In genomic region chr6:43702522-43703440, GRCh38 we compare ENCODE assay signal across 9 cellular contexts. TPM values are rescaled to one million over a fixed set of nuclear protein-coding genes. Genes with fewer than 3 reads are reported as not detected.
DNase-seq lines count a peak whose midpoint lies in the region; ATAC-seq, FAIRE-seq and TF ChIP-seq lines count a peak whose summit lies in the region.
"Had no signal": no experiment of that assay in that cellular context is flagged by ENCODE, and none has a peak within 500 bp of the region (broad histone marks: within the 10 kb centered on the region; RNA-seq: fewer than 3 reads in every experiment).

No MANE protein-coding gene starts in this region.

- peak overlapping the region; percentile 90 for H3K27ac Mint-ChIP-seq in endodermal cell
- H3K27ac Mint-ChIP-seq: stimulated activated naive CD8-positive, alpha-beta T cell treated with anti-CD3 and anti-CD28 coated beads, Interleukin-15, Interleukin-2, amounts not matched to agents 100 ng/mL and 50 ng/mL, for 24 hours had no signal

- H3K4me1 Mint-ChIP-seq in endodermal cell, result peaks cover 72% of the 10 kb centered on the region

- no peak overlapping the region for H3K9ac ChIP-seq in endodermal cell (ENCODE audit: extremely low read depth, low read length, poor library complexity, severe bottlenecking)

- FAIRE-seq in RCC 7860 (lab: Jason Lieb, UNC), result no peak

- H3K9me3 ChIP-seq in endodermal cell (ENCODE audit: control insufficient read depth, low read length) (no peaks in the 10 kb centered on the region), thoracic aorta (no peaks in the 10 kb centered on the region)

- peak overlapping the region; percentile 71 for H3K27ac ChIP-seq in endodermal cell (ENCODE audit: low read depth, low read length)
- peak overlapping the region; percentile 53 to 79 for H3K27ac ChIP-seq in thoracic aorta
- peak overlapping the region in 23 of 59 donors; percentile 11 to 71 (median 51) for H3K27ac ChIP-seq in dorsolateral prefrontal cortex

- H3K27me3 Mint-ChIP-seq in endodermal cell (ENCODE audit: insufficient read depth), result no peaks in the 10 kb centered on the region

- H3K36me3 Mint-ChIP-seq in endodermal cell (ENCODE audit: low read depth), result no peaks in the 10 kb centered on the region

- peak overlapping the region; percentile 0 for H3K4me3 Mint-ChIP-seq in endodermal cell
- H3K4me3 Mint-ChIP-seq: stimulated activated naive CD8-positive, alpha-beta T cell treated with anti-CD3 and anti-CD28 coated beads, Interleukin-15, Interleukin-2, amounts not matched to agents 100 ng/mL and 50 ng/mL, for 24 hours had no signal

- H3K9me3 Mint-ChIP-seq in endodermal cell, result no peaks in the 10 kb centered on the region
- H3K9me3 Mint-ChIP-seq: stimulated activated naive CD8-positive, alpha-beta T cell treated with anti-CD3 and anti-CD28 coated beads, Interleukin-15, Interleukin-2, amounts not matched to agents 100 ng/mL and 50 ng/mL, for 24 hours had no signal

- 30 to 36% methylated on average over 7 to 15 of the region's 15 CpGs for WGBS in endodermal cell (ENCODE audit: insufficient coverage in 1 of 2, insufficient read length in 1 of 2), 2 experiments

- DNase-seq in Daoy (ENCODE audit: low read depth) (peak; percentile 93), RCC 7860 (ENCODE audit: low spot score) (peak; percentile 37), endodermal cell (peak; percentile 97), lung microvascular endothelial cell (ENCODE audit: low read depth in 2 of 2) (peak; percentile 89 to 97), thoracic aorta (ENCODE audit: low spot score) (peak; percentile 77), NCI-H446 treated with DMSO at 0.1 percent for 48 hours (lab: John Stamatoyannopoulos, UW) (no peak), dorsolateral prefrontal cortex (no peak)

- ATAC-seq in HG02642 (IDR thresholded peaks at IDR 0.05; ENCODE audit: poor library complexity, unreplicated experiment) (peak; percentile 65), thoracic aorta (ENCODE audit: insufficient number of reproducible peaks, low FRiP score, low read depth) (peak; percentile 77)

- no peaks in the 10 kb centered on the region for H3K36me3 ChIP-seq in endodermal cell (ENCODE audit: control insufficient read depth, insufficient read depth, low read length)
- no peaks in the 10 kb centered on the region for H3K36me3 ChIP-seq in thoracic aorta

- peaks cover 44% of the 10 kb centered on the region for H3K4me1 ChIP-seq in endodermal cell (ENCODE audit: control insufficient read depth, insufficient read depth, low read length)
- peaks cover 14 to 26% of the 10 kb centered on the region in 2 donors for H3K4me1 ChIP-seq in thoracic aorta (ENCODE audit: control insufficient read depth in 1 of 2, low read depth in 2 of 2)

- intact Hi-C loops in dorsolateral prefrontal cortex (cut with DNase I), result no loop called here

- H3K27me3 ChIP-seq in endodermal cell (ENCODE audit: control insufficient read depth, insufficient read depth, low read length, poor library complexity, severe bottlenecking) (no peaks in the 10 kb centered on the region), thoracic aorta (replicated peaks; ENCODE audit: insufficient read depth) (no peaks in the 10 kb centered on the region), dorsolateral prefrontal cortex (peaks cover 0 to 15% (median 0%) of the 10 kb centered on the region in 45 donors)

- TF ChIP-seq CTCF in endodermal cell (conservative IDR thresholded peaks at IDR 0.05), result no peak
- TF ChIP-seq CTCF in thoracic aorta (IDR thresholded peaks at IDR 0.05), result no peak
- TF ChIP-seq CTCF in dorsolateral prefrontal cortex (IDR thresholded peaks at IDR 0.05 in 54 of 56, conservative IDR thresholded peaks at IDR 0.05 in 2 of 56; ENCODE audit: low read depth in 1 of 56, partially characterized antibody in 56 of 56), result no peak

- H3K4me3 ChIP-seq in endodermal cell (ENCODE audit: low read length) (no peak overlapping the region), thoracic aorta (peak overlapping the region; percentile 27), dorsolateral prefrontal cortex (no peak overlapping the region)

RNA-seq across cellular contexts. Expression of gene MRPS18A, which starts 15.2 kb away (rescaled TPM):
- total RNA-seq in Daoy (2014; rRNA removed; shearing (Covaris generic)), result 70.7 and 77.8 TPM in 2 replicates
- total RNA-seq in endodermal cell (10 to 100 TPM; 53.6 to 58.8 TPM), lung microvascular endothelial cell (38.1 and 40.8 TPM in 2 replicates), thoracic aorta (10 to 100 TPM; 21.2 to 39.4 TPM), dorsolateral prefrontal cortex (10 to 100 TPM; 19.1 to 45.5 (median 32.6) TPM)
- polyA plus RNA-seq in endodermal cell (2013, experiment 1 of 2), result 50.7 TPM
- polyA plus RNA-seq in endodermal cell (2013, experiment 2 of 2), result 50.8 TPM

RNA-seq across cellular contexts. Expression of gene RSPH9, which starts 57.9 kb away (rescaled TPM):
- total RNA-seq in Daoy (2014; rRNA removed; shearing (Covaris generic)), result not detected in 2 replicates
- total RNA-seq in endodermal cell, result under 1 TPM; 0.44 to 0.64 TPM
- polyA plus RNA-seq in endodermal cell (2013, experiment 1 of 2), result 1.7 TPM
- 1.2 TPM for polyA plus RNA-seq in endodermal cell (2013, experiment 2 of 2)
- 0.20 and 0.22 TPM in 2 replicates for total RNA-seq in lung microvascular endothelial cell
- total RNA-seq in thoracic aorta, result not detected
- total RNA-seq in dorsolateral prefrontal cortex, result 1 to 10 TPM in 7 of 120 experiments, under 1 TPM in 101, not detected in 12; 0.18 to 1.5 (median 0.52) TPM

Comparison
In these comparisons a context has a peak if more than half of its experiments do, and no peak if none do; other contexts are left out.
1. DNase-seq: peak in Daoy (single experiment), RCC 7860 (single experiment), endodermal cell (single experiment), lung microvascular endothelial cell (2 of 2) and thoracic aorta (single experiment); none in NCI-H446 treated with DMSO at 0.1 percent for 48 hours (single experiment) and dorsolateral prefrontal cortex (0 of 10).